In the genomic region with DNA sequence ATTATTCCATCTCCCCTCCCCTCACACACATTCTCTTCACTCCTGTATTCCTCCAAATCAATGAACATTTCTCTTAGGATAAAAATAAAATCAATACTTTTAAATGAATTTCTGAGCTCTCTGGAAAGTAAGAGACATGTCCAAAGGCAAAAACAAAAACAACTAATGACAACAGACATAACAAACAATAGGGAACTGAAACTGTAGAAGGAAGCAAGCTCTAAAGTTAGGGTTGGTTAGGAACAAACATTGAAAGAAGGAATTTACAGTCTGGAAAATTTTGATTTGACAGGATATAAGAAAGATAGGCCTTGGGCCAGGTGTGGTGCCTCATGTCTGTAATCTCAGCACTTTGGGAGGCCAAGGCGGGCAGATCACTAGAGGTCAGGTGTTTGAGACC, we compare ENCODE assay signal across 22 cellular contexts. TPM values are rescaled to one million over a fixed set of nuclear protein-coding genes. Genes with fewer than 3 reads are reported as not detected.
A peak's percentile ranks its signal among the peaks of the same experiment; 100 is the strongest.
DNase-seq lines count a peak whose midpoint lies in the region; ATAC-seq, FAIRE-seq and TF ChIP-seq lines count a peak whose summit lies in the region.
"Had no signal": no experiment of that assay in that cellular context is flagged by ENCODE, and none has a peak within 500 bp of the region (broad histone marks: within the 10 kb centered on the region; RNA-seq: fewer than 3 reads in every experiment).

No MANE protein-coding gene starts in this region.

- H3K27me3 Mint-ChIP-seq in Caco-2 (ENCODE audit: insufficient read depth, unreplicated experiment), result peaks cover 18% of the 10 kb centered on the region
- H3K27me3 Mint-ChIP-seq in dendritic cell treated with granulocyte-macrophage colony-stimulating factor and Interleukin-4, amounts not matched to agents 40 ng/mL and 50 ng/mL, for 4 days, result peaks cover 1% of the 10 kb centered on the region
- no peaks in the 10 kb centered on the region for H3K27me3 Mint-ChIP-seq in HFFc6 (ENCODE audit: insufficient read depth)

- CTCF ChIA-PET in Caco-2 (lab: Charles Lee), result no interaction called here

- H3K79me2 ChIP-seq in OCI-LY1 (ENCODE audit: insufficient read depth, low read length), result no peaks in the 10 kb centered on the region

- no peak for ATAC-seq in GM18861 (IDR thresholded peaks at IDR 0.05; ENCODE audit: unreplicated experiment)
- ATAC-seq: HCT116 had no signal

- peak overlapping the region; percentile 7 for H3K4me3 Mint-ChIP-seq in Caco-2 (ENCODE audit: unreplicated experiment)
- H3K4me3 Mint-ChIP-seq in dendritic cell treated with granulocyte-macrophage colony-stimulating factor and Interleukin-4, amounts not matched to agents 40 ng/mL and 50 ng/mL, for 4 days, result no peak overlapping the region
- no peak overlapping the region for H3K4me3 Mint-ChIP-seq in HFFc6
- H3K4me3 Mint-ChIP-seq: CD4-positive, alpha-beta memory T cell had no signal

- H3K4me3 ChIP-seq in Caco-2 (ENCODE audit: low read depth, low read length) (no peak overlapping the region), OCI-LY1 (ENCODE audit: low read depth, low read length, poor library complexity, severe bottlenecking) (no peak overlapping the region)

- H3K4me1 Mint-ChIP-seq in Caco-2 (ENCODE audit: low read depth, unreplicated experiment), result peaks cover 7% of the 10 kb centered on the region
- H3K4me1 Mint-ChIP-seq in dendritic cell treated with granulocyte-macrophage colony-stimulating factor and Interleukin-4, amounts not matched to agents 40 ng/mL and 50 ng/mL, for 4 days (ENCODE audit: low read depth), result peaks cover 16% of the 10 kb centered on the region
- H3K4me1 Mint-ChIP-seq in HFFc6 (ENCODE audit: low read depth), result peaks cover 37% of the 10 kb centered on the region

- H3K4me1 ChIP-seq in Caco-2 (no peaks in the 10 kb centered on the region), OCI-LY1 (ENCODE audit: insufficient read depth, low read length, severe bottlenecking) (peaks cover 33% of the 10 kb centered on the region)

- intact Hi-C loops in Caco-2 (cut with micrococcal nuclease; ENCODE audit: unreplicated experiment), result no loop called here
- intact Hi-C loops in dendritic cell treated with granulocyte-macrophage colony-stimulating factor and Interleukin-4, amounts not matched to agents 40 ng/mL and 50 ng/mL, for 4 days (cut with micrococcal nuclease), result no loop called here

- no TSS peak for BruUV-seq in Caco-2 (replicated peaks; lab: Mats Ljungman, UMichigan)

- H3K9ac ChIP-seq in OCI-LY1 (ENCODE audit: low read length), result no peak overlapping the region

- H3K9me3 Mint-ChIP-seq in Caco-2 (ENCODE audit: unreplicated experiment) (no peaks in the 10 kb centered on the region), HFFc6 (no peaks in the 10 kb centered on the region)
- H3K9me3 Mint-ChIP-seq in dendritic cell treated with granulocyte-macrophage colony-stimulating factor and Interleukin-4, amounts not matched to agents 40 ng/mL and 50 ng/mL, for 4 days, result no peaks in the 10 kb centered on the region

- H3F3A ChIP-seq in OCI-LY1 (ENCODE audit: insufficient read depth, low read length), result 0 out of 2 replicates have a peak, but pooled peaks cover 3% of the 10 kb centered on the region

- H3K4me2 ChIP-seq in OCI-LY1 (ENCODE audit: low read length), result no peak overlapping the region

- peak overlapping the region; percentile 82 for H3K27ac ChIP-seq in OCI-LY1 (ENCODE audit: low read depth, low read length, poor library complexity, severe bottlenecking)
- H3K27ac ChIP-seq: HL-60 had no signal

- H3K27me3 ChIP-seq in Caco-2 (replicated peaks; ENCODE audit: control insufficient read depth, insufficient read depth, low read length) (no peaks in the 10 kb centered on the region), OCI-LY1 (ENCODE audit: insufficient read depth, low read length) (no peaks in the 10 kb centered on the region)

- H3K36me3 Mint-ChIP-seq in Caco-2 (ENCODE audit: insufficient read depth, unreplicated experiment), result no peaks in the 10 kb centered on the region
- H3K36me3 Mint-ChIP-seq in dendritic cell treated with granulocyte-macrophage colony-stimulating factor and Interleukin-4, amounts not matched to agents 40 ng/mL and 50 ng/mL, for 4 days (ENCODE audit: low read depth), result no peaks in the 10 kb centered on the region
- peaks cover 2% of the 10 kb centered on the region; the same call in 1 of the 2 replicates for H3K36me3 Mint-ChIP-seq in HFFc6 (ENCODE audit: low read depth)
- H3K36me3 Mint-ChIP-seq: CD4-positive, alpha-beta memory T cell had no signal

- DNase-seq in Caco-2 (no peak), HFFc6 (no peak), RCC 7860 (ENCODE audit: low spot score) (no peak), RPMI8226 (no peak)
- DNase-seq: ACHN; C1 segment of cervical spinal cord; CD4-positive, alpha-beta memory T cell; DMS153; DMS79 treated with DMSO at 0.1 percent for 48 hours; EL; IMR-90; Kasumi-1; KBM-7 had no signal

- POLR2A ChIA-PET in Caco-2 (lab: Charles Lee), result no interaction called here

- no peaks in the 10 kb centered on the region for H3K9me2 ChIP-seq in OCI-LY1 (ENCODE audit: low read depth, low read length)

- TF ChIP-seq CTCF in Caco-2 (IDR thresholded peaks at IDR 0.05; ENCODE audit: insufficient read depth in 1 of 2, low read depth in 1 of 2, low read length in 1 of 2, severe bottlenecking in 1 of 2, unreplicated experiment in 1 of 2) (no peak), OCI-LY1 (IDR thresholded peaks at IDR 0.05; ENCODE audit: low read length) (no peak), HFFc6 (IDR thresholded peaks at IDR 0.05) (no peak)

- H3K27ac Mint-ChIP-seq in Caco-2 (ENCODE audit: unreplicated experiment) (no peak overlapping the region), HFFc6 (no peak overlapping the region)
- H3K27ac Mint-ChIP-seq in dendritic cell treated with granulocyte-macrophage colony-stimulating factor and Interleukin-4, amounts not matched to agents 40 ng/mL and 50 ng/mL, for 4 days, result peak overlapping the region; percentile 56
- H3K27ac Mint-ChIP-seq: CD4-positive, alpha-beta memory T cell had no signal

- FAIRE-seq in RCC 7860 (lab: Jason Lieb, UNC), result no peak
- FAIRE-seq: D721Med, G401.6, GM18507, H54 had no signal

- no peak overlapping the region for H2AFZ ChIP-seq in OCI-LY1 (ENCODE audit: low read length)

- no peaks in the 10 kb centered on the region for H4K20me1 ChIP-seq in OCI-LY1 (ENCODE audit: insufficient read depth, low read length)

- H3K9me3 ChIP-seq in Caco-2, result no peaks in the 10 kb centered on the region
- no peaks in the 10 kb centered on the region for H3K9me3 ChIP-seq in OCI-LY1 (ENCODE audit: low read length)

- no peaks in the 10 kb centered on the region for H3K36me3 ChIP-seq in Caco-2 (ENCODE audit: control insufficient read depth, insufficient read depth, low read length)
- no peaks in the 10 kb centered on the region for H3K36me3 ChIP-seq in OCI-LY1 (ENCODE audit: insufficient read depth, low read length)

RNA-seq across cellular contexts. Expression of gene MYCT1, which starts 17.5 kb away (rescaled TPM):
- total RNA-seq in Caco-2 (2022), result not detected in 2 replicates
- total RNA-seq in HFFc6 (2021; fragmentation: NEBNext Ultra II Directional; extraction: Animal tissue kit (Norgen Biotek cat#: 25700)), result 1 to 10 TPM in 5 of 6 experiments, under 1 TPM in 1; 0.71 to 2.0 (median 1.7) TPM
- total RNA-seq: CD4-positive, alpha-beta memory T cell had no signal

RNA-seq across cellular contexts. Expression of gene SYNE1, which starts 43.0 kb away (rescaled TPM):
- total RNA-seq in Caco-2 (2022), result 20.8 and 23.0 TPM in 2 replicates
- total RNA-seq in HFFc6 (2021; fragmentation: NEBNext Ultra II Directional; extraction: Animal tissue kit (Norgen Biotek cat#: 25700)), result 10 to 100 TPM; 60.0 to 69.0 (median 66.9) TPM
